Comparison of ENCODE assay signal across 9 cellular contexts in the genomic region with DNA sequence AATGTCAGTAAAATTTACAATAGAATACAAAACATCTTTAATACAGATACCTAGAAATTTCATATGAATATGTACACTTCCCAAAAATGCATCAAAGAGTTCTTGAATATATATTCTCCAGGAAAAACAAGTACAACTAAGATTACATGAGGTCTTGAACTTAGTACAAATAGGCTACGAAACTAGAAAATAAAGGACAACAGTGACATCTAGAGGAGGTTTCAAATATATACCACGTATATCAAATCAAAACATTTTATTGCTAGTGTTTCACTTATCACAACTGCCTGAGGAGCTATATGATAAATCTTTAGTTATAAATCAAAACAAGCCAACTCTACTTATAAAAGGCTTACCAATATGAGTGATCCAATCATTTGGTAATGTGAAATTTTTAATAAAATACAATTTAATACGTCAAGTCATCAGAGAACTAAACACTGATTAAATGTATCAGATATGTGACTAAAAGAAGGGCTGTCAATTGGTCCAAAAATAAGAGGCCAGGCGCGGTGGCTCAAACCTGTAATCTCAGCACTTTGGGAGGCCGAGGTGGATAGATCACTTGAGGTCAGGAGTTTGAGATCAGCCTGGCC. TPM values are rescaled to one million over a fixed set of nuclear protein-coding genes. Genes with fewer than 3 reads are reported as not detected.
DNase-seq lines count a peak whose midpoint lies in the region; ATAC-seq and TF ChIP-seq lines count a peak whose summit lies in the region.
"Had no signal": no experiment of that assay in that cellular context is flagged by ENCODE, and none has a peak within 500 bp of the region (broad histone marks: within the 10 kb centered on the region; RNA-seq: fewer than 3 reads in every experiment).

No MANE protein-coding gene starts in this region.

- H3K4me1 ChIP-seq in HEK293 (ENCODE audit: control insufficient read depth, insufficient read depth, low read length), result peaks cover 9% of the 10 kb centered on the region; the same call in 1 of the 2 replicates

- H3K9me3 ChIP-seq in HEK293 (ENCODE audit: control insufficient read depth, insufficient read depth, low read depth, low read length) (no peaks in the 10 kb centered on the region), T-helper 17 cell (ENCODE audit: control insufficient read depth, low read length, poor library complexity, severe bottlenecking) (no peaks in the 10 kb centered on the region)

- ATAC-seq in T-helper 17 cell, result peak; percentile 64

- H3K36me3 Mint-ChIP-seq in T-helper 17 cell (ENCODE audit: low read depth), result peaks cover 3% of the 10 kb centered on the region
- no peaks in the 10 kb centered on the region for H3K36me3 Mint-ChIP-seq in glutamatergic neuron (ENCODE audit: unreplicated experiment)

- no peak overlapping the region for H3K4me3 ChIP-seq in HEK293 (ENCODE audit: low read depth, low read length)

- POLR2A ChIA-PET in HEK293 (lab: Yijun Ruan, JAX), result no interaction called here

- H3K4me3 Mint-ChIP-seq in T-helper 17 cell, result no peak overlapping the region
- no peak overlapping the region for H3K4me3 Mint-ChIP-seq in glutamatergic neuron (ENCODE audit: unreplicated experiment)
- H3K4me3 Mint-ChIP-seq: CD8-positive, alpha-beta memory T cell had no signal

- CTCF ChIA-PET in HEK293 (lab: Yijun Ruan, JAX), result interaction anchor here (0.6 to 1.5 kb wide), 12 partner anchors 8 to 891 kb away, joined by 3 to 7 read pairs (median 4); no protein-coding TSS in a partner anchor

- H3K27me3 Mint-ChIP-seq in T-helper 17 cell (no peaks in the 10 kb centered on the region), glutamatergic neuron (ENCODE audit: unreplicated experiment) (no peaks in the 10 kb centered on the region)
- H3K27me3 Mint-ChIP-seq: CD8-positive, alpha-beta memory T cell had no signal

- DNase-seq in NCI-H2171 treated with DMSO at 0.1 percent for 48 hours (lab: John Stamatoyannopoulos, UW) (peak; percentile 45), NCI-H2171 (lab: John Stamatoyannopoulos, UW) (no peak), NCI-H1105 (lab: John Stamatoyannopoulos, UW) (peak; percentile 14), T-helper 17 cell (no peak), glutamatergic neuron (no peak), superior temporal gyrus (ENCODE audit: extremely low spot score) (peak; percentile 82)
- DNase-seq in stimulated activated CD4-positive, alpha-beta T cell treated with anti-CD3 and anti-CD28 coated beads, Interleukin-4, amount 100 ng/mL, for 4 hours, result no peak

- peaks cover 0 to 8% of the 10 kb centered on the region in 2 experiments; a peak in 1 of 3 replicates for H3K36me3 ChIP-seq in HEK293 (ENCODE audit: control insufficient read depth in 2 of 2, insufficient read depth in 1 of 2, low read length in 2 of 2)

- peaks cover 20% of the 10 kb centered on the region for H3K4me1 Mint-ChIP-seq in T-helper 17 cell
- peaks cover 1% of the 10 kb centered on the region for H3K4me1 Mint-ChIP-seq in glutamatergic neuron (ENCODE audit: low read depth, unreplicated experiment)

- no peaks in the 10 kb centered on the region for H3K9me3 Mint-ChIP-seq in glutamatergic neuron (ENCODE audit: unreplicated experiment)
- H3K9me3 Mint-ChIP-seq: CD8-positive, alpha-beta memory T cell had no signal

- no peak overlapping the region for H3K27ac ChIP-seq in HEK293 (ENCODE audit: extremely low read depth, low read depth, low read length)

- TF ChIP-seq CTCF in HEK293 (tag by site-specific recombination; IDR thresholded peaks at IDR 0.05) (no peak), glutamatergic neuron (IDR thresholded peaks at IDR 0.05; ENCODE audit: partially characterized antibody, unreplicated experiment) (peak; percentile 70)

- peak overlapping the region; percentile 67 for H3K27ac Mint-ChIP-seq in T-helper 17 cell
- no peak overlapping the region for H3K27ac Mint-ChIP-seq in glutamatergic neuron (ENCODE audit: unreplicated experiment)

TF ChIP-seq in HEK293, 187 proteins besides CTCF, POLR2A, EP300 and RAD21:
- no peak for TF ChIP-seq ZNF223 (tag by site-specific recombination; IDR thresholded peaks at IDR 0.05)
- peak; percentile 38; the same call in 1 of the 2 replicates for TF ChIP-seq ZNF2 (tag by site-specific recombination; IDR thresholded peaks at IDR 0.05)
- peak; percentile 48 for TF ChIP-seq ZNF654 (tag by site-specific recombination; IDR thresholded peaks at IDR 0.05; ENCODE audit: low read depth)

RNA-seq across cellular contexts. Expression of a gene that starts 36.6 kb away (rescaled TPM):
- total RNA-seq in T-helper 17 cell (10 to 100 TPM; 22.2 to 22.7 TPM), glutamatergic neuron (ENCODE audit: unreplicated experiment) (16.2 TPM)

RNA-seq across cellular contexts. Expression of a gene that starts 36.7 kb away (rescaled TPM):
- 10 to 100 TPM; 39.6 to 43.4 TPM for total RNA-seq in T-helper 17 cell
- 36.2 TPM for total RNA-seq in glutamatergic neuron (ENCODE audit: unreplicated experiment)

Comparison
In these comparisons a context has a peak if more than half of its experiments do, and no peak if none do; other contexts are left out.
1. DNase-seq: peak in NCI-H2171 treated with DMSO at 0.1 percent for 48 hours (single experiment), NCI-H1105 (single experiment) and superior temporal gyrus (single experiment); none in NCI-H2171 (single experiment), T-helper 17 cell (0 of 3), glutamatergic neuron (single experiment) and stimulated activated CD4-positive, alpha-beta T cell treated with anti-CD3 and anti-CD28 coated beads, Interleukin-4, amount 100 ng/mL, for 4 hours (0 of 2).